In the genomic region with DNA sequence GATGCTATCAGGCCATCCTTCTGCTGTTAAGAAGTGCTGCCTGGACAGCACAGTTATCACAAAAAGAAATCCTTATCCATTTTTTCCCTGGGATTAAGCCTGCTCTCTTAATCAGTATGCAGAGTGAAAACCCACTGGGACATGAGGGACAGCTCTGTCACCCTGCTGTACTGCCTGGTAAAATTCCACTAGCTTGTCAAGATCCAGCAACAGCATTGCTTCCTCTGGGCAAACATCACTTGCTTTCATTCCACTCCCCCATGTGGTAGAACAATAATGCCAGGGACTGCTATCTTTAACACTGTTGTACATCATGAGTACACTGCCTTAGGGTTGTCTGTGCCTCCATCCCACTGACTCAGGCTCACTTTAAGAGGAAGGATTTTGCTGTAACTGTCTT, we compare ENCODE assay signal across 14 cellular contexts.
DNase-seq lines count a peak whose midpoint lies in the region; ATAC-seq and TF ChIP-seq lines count a peak whose summit lies in the region.
"Had no signal": no experiment of that assay in that cellular context is flagged by ENCODE, and none has a peak within 500 bp of the region (broad histone marks: within the 10 kb centered on the region; RNA-seq: fewer than 3 reads in every experiment).

No MANE protein-coding gene starts in this region.

- intact Hi-C loops in Right ventricle myocardium inferior (cut with DNase I) (loop anchor here (5.0 kb wide), 1 partner anchor 400 kb away; no protein-coding TSS in a partner anchor), right cardiac atrium (cut with DNase I) (no loop called here), psoas muscle (cut with DNase I) (no loop called here)
- intact Hi-C loops in activated CD4-positive, alpha-beta T cell treated with anti-CD3 and anti-CD28 coated beads, Interleukin-2, amount 10 ng/mL, durations not matched to agents 24 days and 14 days (cut with micrococcal nuclease): no loop called here

- no peaks in the 10 kb centered on the region for H3K36me3 ChIP-seq in right atrium auricular region
- peaks cover 0 to 4% of the 10 kb centered on the region in 2 donors for H3K36me3 ChIP-seq in psoas muscle (ENCODE audit: insufficient read depth in 1 of 2, low read depth in 1 of 2)

- no peaks in the 10 kb centered on the region for H3K27me3 ChIP-seq in right atrium auricular region
- H3K27me3 ChIP-seq in right cardiac atrium (ENCODE audit: control insufficient read depth, insufficient read depth): no peaks in the 10 kb centered on the region
- H3K27me3 ChIP-seq in psoas muscle (ENCODE audit: insufficient read depth in 3 of 3, low read length in 2 of 3): no peaks in the 10 kb centered on the region

- no peak overlapping the region for H3K27ac Mint-ChIP-seq in activated CD4-positive, alpha-beta T cell treated with anti-CD3 and anti-CD28 coated beads, Interleukin-2, amount 10 ng/mL, durations not matched to agents 24 days and 14 days
- H3K27ac Mint-ChIP-seq: activated naive CD8-positive, alpha-beta T cell; nephron had no signal

- H3K4me3 ChIP-seq in right atrium auricular region (no peak overlapping the region), right cardiac atrium (ENCODE audit: low read length) (no peak overlapping the region), psoas muscle (no peak overlapping the region)

- no peak overlapping the region for H3K4me3 Mint-ChIP-seq in activated CD4-positive, alpha-beta T cell treated with anti-CD3 and anti-CD28 coated beads, Interleukin-2, amount 10 ng/mL, durations not matched to agents 24 days and 14 days
- H3K4me3 Mint-ChIP-seq: activated naive CD8-positive, alpha-beta T cell; nephron had no signal

- no peak for DNase-seq in Right ventricle myocardium inferior (ENCODE audit: missing footprints)
- no peak for DNase-seq in right atrium auricular region (ENCODE audit: low spot score)
- DNase-seq in SK-N-DZ (ENCODE audit: low spot score): peak; percentile 28
- DNase-seq in right cardiac atrium: no peak
- DNase-seq in superior temporal gyrus (ENCODE audit: extremely low spot score): peak; percentile 71
- no peak for DNase-seq in psoas muscle
- no peak for DNase-seq in activated T-cell treated with anti-CD3 and anti-CD28 coated beads, Interleukin-2, amount 50 U/mL, for 48 hours
- DNase-seq in activated CD4-positive, alpha-beta T cell treated with anti-CD3 and anti-CD28 coated beads, Interleukin-2, amount 10 ng/mL, durations not matched to agents 24 days and 14 days: no peak
- DNase-seq: activated CD8-positive, alpha-beta memory T cell treated with anti-CD3 and anti-CD28 coated beads, Interleukin-2, amount 50 U/mL, for 48 hours; cortex of kidney; KG1; NCI-H2107 had no signal

- TF ChIP-seq CTCF in right atrium auricular region (IDR thresholded peaks at IDR 0.05): peak in 1 of 2 donors; percentile 36
- TF ChIP-seq CTCF in psoas muscle (IDR thresholded peaks at IDR 0.05): no peak

- H3K36me3 Mint-ChIP-seq in activated CD4-positive, alpha-beta T cell treated with anti-CD3 and anti-CD28 coated beads, Interleukin-2, amount 10 ng/mL, durations not matched to agents 24 days and 14 days (ENCODE audit: low read depth): no peaks in the 10 kb centered on the region
- H3K36me3 Mint-ChIP-seq: activated naive CD8-positive, alpha-beta T cell had no signal

- H3K4me1 ChIP-seq in right atrium auricular region (peaks cover 0 to 5% of the 10 kb centered on the region in 2 donors), right cardiac atrium (ENCODE audit: control insufficient read depth, insufficient read depth, low read length) (no peaks in the 10 kb centered on the region), psoas muscle (no peaks in the 10 kb centered on the region)

- ATAC-seq in Right ventricle myocardium inferior (peak; percentile 80), right cardiac atrium (peak; percentile 55 to 72), psoas muscle (no peak)

- H3K4me1 Mint-ChIP-seq in activated CD4-positive, alpha-beta T cell treated with anti-CD3 and anti-CD28 coated beads, Interleukin-2, amount 10 ng/mL, durations not matched to agents 24 days and 14 days: no peaks in the 10 kb centered on the region

- H3K27me3 Mint-ChIP-seq in activated CD4-positive, alpha-beta T cell treated with anti-CD3 and anti-CD28 coated beads, Interleukin-2, amount 10 ng/mL, durations not matched to agents 24 days and 14 days: no peaks in the 10 kb centered on the region
- H3K27me3 Mint-ChIP-seq: activated naive CD8-positive, alpha-beta T cell had no signal

- H3K9me3 ChIP-seq in right atrium auricular region (peaks cover 0 to 26% of the 10 kb centered on the region in 2 donors), right cardiac atrium (ENCODE audit: control insufficient read depth, low read length) (peaks cover 4% of the 10 kb centered on the region), psoas muscle (peaks cover 11% of the 10 kb centered on the region)

- H3K9me3 Mint-ChIP-seq in activated CD4-positive, alpha-beta T cell treated with anti-CD3 and anti-CD28 coated beads, Interleukin-2, amount 10 ng/mL, durations not matched to agents 24 days and 14 days: no peaks in the 10 kb centered on the region

- no peak overlapping the region for H3K27ac ChIP-seq in right atrium auricular region
- no peak overlapping the region for H3K27ac ChIP-seq in right cardiac atrium (ENCODE audit: low read length)
- no peak overlapping the region for H3K27ac ChIP-seq in psoas muscle

Comparison
In these comparisons a context has a peak if more than half of its experiments do, and no peak if none do; other contexts are left out.
1. ATAC-seq: peak in Right ventricle myocardium inferior (single experiment) and right cardiac atrium (2 of 2); none in psoas muscle (0 of 4).
2. DNase-seq: peak in SK-N-DZ (single experiment) and superior temporal gyrus (single experiment); none in Right ventricle myocardium inferior (single experiment), right atrium auricular region (single experiment), right cardiac atrium (0 of 3), psoas muscle (0 of 2), activated T-cell treated with anti-CD3 and anti-CD28 coated beads, Interleukin-2, amount 50 U/mL, for 48 hours (0 of 2) and activated CD4-positive, alpha-beta T cell treated with anti-CD3 and anti-CD28 coated beads, Interleukin-2, amount 10 ng/mL, durations not matched to agents 24 days and 14 days (single experiment).